ENCODE assay signal across 1 cellular context in genomic region chr20:36773548-36774242, GRCh38.
TF ChIP-seq lines count a peak whose summit lies in the region.

Gene DSN1 (minus strand): TSS chr20:36773763. CDS start chr20:36771458, 2,305 bp downstream.

TF ChIP-seq in K562, 482 proteins besides CTCF, POLR2A, EP300 and RAD21 (continued from another document and continues in another):
- TF ChIP-seq POLR2AphosphoS5 (IDR thresholded peaks at IDR 0.05; ENCODE audit: control insufficient read depth, insufficient read depth, low read depth, low read length) (peak; percentile 81; the same call in 1 of the 2 replicates), TBP (optimal IDR thresholded peaks at IDR 0.05; ENCODE audit: low read depth, low read length) (peak; percentile 68), POLR2H (tag; IDR thresholded peaks at IDR 0.05; ENCODE audit: low read depth) (peak; percentile 71; the same call in 1 of the 2 replicates), SRSF1 (IDR thresholded peaks at IDR 0.05; ENCODE audit: low read depth, low read length) (no peak), ZNF407 (IDR thresholded peaks at IDR 0.05; ENCODE audit: low read depth) (no peak), ZKSCAN8 (CRISPR knock-in tag; IDR thresholded peaks at IDR 0.05) (no peak), ARID1B (IDR thresholded peaks at IDR 0.05) (0 out of 2 replicates have a peak, but pooled peaks have one; percentile 32), ZFP1 (CRISPR knock-in tag; IDR thresholded peaks at IDR 0.05) (no peak; the same call in 1 of the 2 replicates), ARHGAP35 (IDR thresholded peaks at IDR 0.05; ENCODE audit: partially characterized antibody) (no peak), NR0B1 (IDR thresholded peaks at IDR 0.05; ENCODE audit: partially characterized antibody) (no peak), ARID3B (CRISPR knock-in tag; IDR thresholded peaks at IDR 0.05; ENCODE audit: borderline replicate concordance) (peak; percentile 60; the same call in 1 of the 2 replicates), ATF1 (CRISPR knock-in tag; IDR thresholded peaks at IDR 0.05) (peak; percentile 55; the same call in 1 of the 2 replicates), ATF1 (tag; IDR thresholded peaks at IDR 0.05) (peak; percentile 92), SMARCE1 (IDR thresholded peaks at IDR 0.05) (no peak), RBM34 (IDR thresholded peaks at IDR 0.05; ENCODE audit: borderline replicate concordance, insufficient read depth, low read length) (no peak), MED1 (CRISPR knock-in tag; IDR thresholded peaks at IDR 0.05; ENCODE audit: borderline replicate concordance) (no peak), ADNP (tag; IDR thresholded peaks at IDR 0.05) (no peak), NCOA4 (IDR thresholded peaks at IDR 0.05; ENCODE audit: partially characterized antibody) (no peak), ZNF551 (CRISPR knock-in tag; IDR thresholded peaks at IDR 0.05) (no peak), CXXC5 (CRISPR knock-in tag; IDR thresholded peaks at IDR 0.05) (peak; percentile 66), GABPB2 (CRISPR knock-in tag; conservative IDR thresholded peaks at IDR 0.05) (no peak)
- TF ChIP-seq, protein P1, sequence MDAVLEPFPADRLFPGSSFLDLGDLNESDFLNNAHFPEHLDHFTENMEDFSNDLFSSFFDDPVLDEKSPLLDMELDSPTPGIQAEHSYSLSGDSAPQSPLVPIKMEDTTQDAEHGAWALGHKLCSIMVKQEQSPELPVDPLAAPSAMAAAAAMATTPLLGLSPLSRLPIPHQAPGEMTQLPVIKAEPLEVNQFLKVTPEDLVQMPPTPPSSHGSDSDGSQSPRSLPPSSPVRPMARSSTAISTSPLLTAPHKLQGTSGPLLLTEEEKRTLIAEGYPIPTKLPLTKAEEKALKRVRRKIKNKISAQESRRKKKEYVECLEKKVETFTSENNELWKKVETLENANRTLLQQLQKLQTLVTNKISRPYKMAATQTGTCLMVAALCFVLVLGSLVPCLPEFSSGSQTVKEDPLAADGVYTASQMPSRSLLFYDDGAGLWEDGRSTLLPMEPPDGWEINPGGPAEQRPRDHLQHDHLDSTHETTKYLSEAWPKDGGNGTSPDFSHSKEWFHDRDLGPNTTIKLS (IDR thresholded peaks at IDR 0.05; ENCODE audit: borderline replicate concordance, low read depth) = peak; percentile 99
- TF ChIP-seq, protein P2, sequence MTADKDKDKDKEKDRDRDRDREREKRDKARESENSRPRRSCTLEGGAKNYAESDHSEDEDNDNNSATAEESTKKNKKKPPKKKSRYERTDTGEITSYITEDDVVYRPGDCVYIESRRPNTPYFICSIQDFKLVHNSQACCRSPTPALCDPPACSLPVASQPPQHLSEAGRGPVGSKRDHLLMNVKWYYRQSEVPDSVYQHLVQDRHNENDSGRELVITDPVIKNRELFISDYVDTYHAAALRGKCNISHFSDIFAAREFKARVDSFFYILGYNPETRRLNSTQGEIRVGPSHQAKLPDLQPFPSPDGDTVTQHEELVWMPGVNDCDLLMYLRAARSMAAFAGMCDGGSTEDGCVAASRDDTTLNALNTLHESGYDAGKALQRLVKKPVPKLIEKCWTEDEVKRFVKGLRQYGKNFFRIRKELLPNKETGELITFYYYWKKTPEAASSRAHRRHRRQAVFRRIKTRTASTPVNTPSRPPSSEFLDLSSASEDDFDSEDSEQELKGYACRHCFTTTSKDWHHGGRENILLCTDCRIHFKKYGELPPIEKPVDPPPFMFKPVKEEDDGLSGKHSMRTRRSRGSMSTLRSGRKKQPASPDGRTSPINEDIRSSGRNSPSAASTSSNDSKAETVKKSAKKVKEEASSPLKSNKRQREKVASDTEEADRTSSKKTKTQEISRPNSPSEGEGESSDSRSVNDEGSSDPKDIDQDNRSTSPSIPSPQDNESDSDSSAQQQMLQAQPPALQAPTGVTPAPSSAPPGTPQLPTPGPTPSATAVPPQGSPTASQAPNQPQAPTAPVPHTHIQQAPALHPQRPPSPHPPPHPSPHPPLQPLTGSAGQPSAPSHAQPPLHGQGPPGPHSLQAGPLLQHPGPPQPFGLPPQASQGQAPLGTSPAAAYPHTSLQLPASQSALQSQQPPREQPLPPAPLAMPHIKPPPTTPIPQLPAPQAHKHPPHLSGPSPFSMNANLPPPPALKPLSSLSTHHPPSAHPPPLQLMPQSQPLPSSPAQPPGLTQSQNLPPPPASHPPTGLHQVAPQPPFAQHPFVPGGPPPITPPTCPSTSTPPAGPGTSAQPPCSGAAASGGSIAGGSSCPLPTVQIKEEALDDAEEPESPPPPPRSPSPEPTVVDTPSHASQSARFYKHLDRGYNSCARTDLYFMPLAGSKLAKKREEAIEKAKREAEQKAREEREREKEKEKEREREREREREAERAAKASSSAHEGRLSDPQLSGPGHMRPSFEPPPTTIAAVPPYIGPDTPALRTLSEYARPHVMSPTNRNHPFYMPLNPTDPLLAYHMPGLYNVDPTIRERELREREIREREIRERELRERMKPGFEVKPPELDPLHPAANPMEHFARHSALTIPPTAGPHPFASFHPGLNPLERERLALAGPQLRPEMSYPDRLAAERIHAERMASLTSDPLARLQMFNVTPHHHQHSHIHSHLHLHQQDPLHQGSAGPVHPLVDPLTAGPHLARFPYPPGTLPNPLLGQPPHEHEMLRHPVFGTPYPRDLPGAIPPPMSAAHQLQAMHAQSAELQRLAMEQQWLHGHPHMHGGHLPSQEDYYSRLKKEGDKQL (CRISPR knock-in tag; IDR thresholded peaks at IDR 0.05; ENCODE audit: borderline replicate concordance) = no peak
- TF ChIP-seq, protein P3, sequence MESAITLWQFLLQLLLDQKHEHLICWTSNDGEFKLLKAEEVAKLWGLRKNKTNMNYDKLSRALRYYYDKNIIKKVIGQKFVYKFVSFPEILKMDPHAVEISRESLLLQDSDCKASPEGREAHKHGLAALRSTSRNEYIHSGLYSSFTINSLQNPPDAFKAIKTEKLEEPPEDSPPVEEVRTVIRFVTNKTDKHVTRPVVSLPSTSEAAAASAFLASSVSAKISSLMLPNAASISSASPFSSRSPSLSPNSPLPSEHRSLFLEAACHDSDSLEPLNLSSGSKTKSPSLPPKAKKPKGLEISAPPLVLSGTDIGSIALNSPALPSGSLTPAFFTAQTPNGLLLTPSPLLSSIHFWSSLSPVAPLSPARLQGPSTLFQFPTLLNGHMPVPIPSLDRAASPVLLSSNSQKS (CRISPR knock-in tag; IDR thresholded peaks at IDR 0.05) = 0 out of 2 replicates have a peak, but pooled peaks have one; percentile 63
- TF ChIP-seq, protein P4, sequence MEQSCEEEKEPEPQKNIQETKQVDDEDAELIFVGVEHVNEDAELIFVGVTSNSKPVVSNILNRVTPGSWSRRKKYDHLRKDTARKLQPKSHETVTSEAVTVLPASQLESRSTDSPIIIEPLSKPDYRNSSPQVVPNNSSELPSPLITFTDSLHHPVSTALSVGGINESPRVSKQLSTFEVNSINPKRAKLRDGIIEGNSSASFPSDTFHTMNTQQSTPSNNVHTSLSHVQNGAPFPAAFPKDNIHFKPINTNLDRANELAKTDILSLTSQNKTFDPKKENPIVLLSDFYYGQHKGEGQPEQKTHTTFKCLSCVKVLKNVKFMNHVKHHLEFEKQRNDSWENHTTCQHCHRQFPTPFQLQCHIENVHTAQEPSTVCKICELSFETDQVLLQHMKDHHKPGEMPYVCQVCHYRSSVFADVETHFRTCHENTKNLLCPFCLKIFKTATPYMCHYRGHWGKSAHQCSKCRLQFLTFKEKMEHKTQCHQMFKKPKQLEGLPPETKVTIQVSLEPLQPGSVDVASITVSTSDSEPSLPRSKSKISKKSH (CRISPR knock-in tag; IDR thresholded peaks at IDR 0.05) = no peak
- TF ChIP-seq, protein P5, sequence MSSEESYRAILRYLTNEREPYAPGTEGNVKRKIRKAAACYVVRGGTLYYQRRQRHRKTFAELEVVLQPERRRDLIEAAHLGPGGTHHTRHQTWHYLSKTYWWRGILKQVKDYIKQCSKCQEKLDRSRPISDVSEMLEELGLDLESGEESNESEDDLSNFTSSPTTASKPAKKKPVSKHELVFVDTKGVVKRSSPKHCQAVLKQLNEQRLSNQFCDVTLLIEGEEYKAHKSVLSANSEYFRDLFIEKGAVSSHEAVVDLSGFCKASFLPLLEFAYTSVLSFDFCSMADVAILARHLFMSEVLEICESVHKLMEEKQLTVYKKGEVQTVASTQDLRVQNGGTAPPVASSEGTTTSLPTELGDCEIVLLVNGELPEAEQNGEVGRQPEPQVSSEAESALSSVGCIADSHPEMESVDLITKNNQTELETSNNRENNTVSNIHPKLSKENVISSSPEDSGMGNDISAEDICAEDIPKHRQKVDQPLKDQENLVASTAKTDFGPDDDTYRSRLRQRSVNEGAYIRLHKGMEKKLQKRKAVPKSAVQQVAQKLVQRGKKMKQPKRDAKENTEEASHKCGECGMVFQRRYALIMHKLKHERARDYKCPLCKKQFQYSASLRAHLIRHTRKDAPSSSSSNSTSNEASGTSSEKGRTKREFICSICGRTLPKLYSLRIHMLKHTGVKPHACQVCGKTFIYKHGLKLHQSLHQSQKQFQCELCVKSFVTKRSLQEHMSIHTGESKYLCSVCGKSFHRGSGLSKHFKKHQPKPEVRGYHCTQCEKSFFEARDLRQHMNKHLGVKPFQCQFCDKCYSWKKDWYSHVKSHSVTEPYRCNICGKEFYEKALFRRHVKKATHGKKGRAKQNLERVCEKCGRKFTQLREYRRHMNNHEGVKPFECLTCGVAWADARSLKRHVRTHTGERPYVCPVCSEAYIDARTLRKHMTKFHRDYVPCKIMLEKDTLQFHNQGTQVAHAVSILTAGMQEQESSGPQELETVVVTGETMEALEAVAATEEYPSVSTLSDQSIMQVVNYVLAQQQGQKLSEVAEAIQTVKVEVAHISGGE (CRISPR knock-in tag; IDR thresholded peaks at IDR 0.05) = no peak; a peak in 1 of 6 replicates
